Comparison of ENCODE assay signal across 6 cellular contexts in genomic region chr4:74475946-74476345, GRCh38.
"Had no signal": no experiment of that assay in that cellular context is flagged by ENCODE, and none has a peak within 500 bp of the region (broad histone marks: within the 10 kb centered on the region; RNA-seq: fewer than 3 reads in every experiment).

No MANE protein-coding gene starts in this region.

- FAIRE-seq: HepG2, HTR-8/SVneo had no signal

- ATAC-seq: HepG2 had no signal

- H3K9ac ChIP-seq: KMS-11 had no signal

- H3K4me2 ChIP-seq: KMS-11 had no signal

- DNase-seq: KBM-7, KG1 had no signal

- H3K27ac ChIP-seq: HL-60, KMS-11 had no signal
